ENCODE assay signal across 8 cellular contexts in the genomic region with DNA sequence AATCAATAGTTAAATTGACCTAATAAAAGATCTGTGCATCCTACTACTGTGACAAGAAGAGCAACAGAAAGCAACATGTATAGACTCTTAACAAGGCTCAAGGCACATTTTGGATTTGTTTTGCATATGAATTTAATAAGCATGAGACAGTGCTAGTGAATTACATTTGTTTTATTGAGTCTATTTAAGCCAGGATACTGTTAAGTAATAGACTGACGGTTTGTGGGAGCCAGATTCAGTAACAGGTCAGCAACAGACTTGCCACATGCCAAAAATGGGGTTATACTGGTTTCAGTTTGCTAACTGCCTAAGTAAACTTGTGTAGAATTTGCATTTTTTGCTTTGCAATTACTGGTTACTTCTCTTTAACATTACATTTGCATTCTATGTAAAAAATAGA. TPM values are rescaled to one million over a fixed set of nuclear protein-coding genes. Genes with fewer than 3 reads are reported as not detected.
DNase-seq lines count a peak whose midpoint lies in the region; ATAC-seq, FAIRE-seq and TF ChIP-seq lines count a peak whose summit lies in the region.

No MANE protein-coding gene starts in this region.

- TF ChIP-seq CTCF in right atrium auricular region (IDR thresholded peaks at IDR 0.05) = no peak

- CTCF ChIA-PET in activated CD4-positive, alpha-beta T cell treated with anti-CD3 and anti-CD28 coated beads, Interleukin-2, amount 10 ng/mL, durations not matched to agents 7 days and 5 days (lab: Charles Lee) = no interaction called here

- WGBS in GM23248 (ENCODE audit: low coverage in 1 of 2, low lambda C conversion rate in 2 of 2, missing lambda C conversion rate in 2 of 2), 2 experiments = 28 to 34% methylated on average over 1 of the region's 1 CpG

- peaks cover 4% of the 10 kb centered on the region for H3K9me3 Mint-ChIP-seq in activated CD4-positive, alpha-beta T cell treated with anti-CD3 and anti-CD28 coated beads, Interleukin-2, amount 10 ng/mL, durations not matched to agents 7 days and 5 days

- peaks cover 97% of the 10 kb centered on the region for H3K79me2 ChIP-seq in GM23248 (ENCODE audit: insufficient read depth)

- H3K4me1 ChIP-seq in GM23248 (ENCODE audit: insufficient read depth) (peaks cover 58% of the 10 kb centered on the region), right atrium auricular region (peaks cover 0 to 73% of the 10 kb centered on the region in 2 donors)

- no peaks in the 10 kb centered on the region for H3K27me3 ChIP-seq in GM23248 (replicated peaks; ENCODE audit: insufficient read depth)
- no peaks in the 10 kb centered on the region for H3K27me3 ChIP-seq in right atrium auricular region

- in situ Hi-C loops in GM23248 (cut with MboI) = no loop called here

- FAIRE-seq in RCC 7860 (lab: Jason Lieb, UNC) = no peak

- H3K36me3 Mint-ChIP-seq in activated CD4-positive, alpha-beta T cell treated with anti-CD3 and anti-CD28 coated beads, Interleukin-2, amount 10 ng/mL, durations not matched to agents 7 days and 5 days (ENCODE audit: low read depth) = peaks cover 62% of the 10 kb centered on the region

- peaks cover 4% of the 10 kb centered on the region; the same call in 1 of the 2 replicates for H4K20me1 ChIP-seq in GM23248 (ENCODE audit: insufficient read depth)

- no peaks in the 10 kb centered on the region for H3K9me3 ChIP-seq in GM23248 (ENCODE audit: low read depth)
- H3K9me3 ChIP-seq in right atrium auricular region = no peaks in the 10 kb centered on the region

- no peak overlapping the region for H3K9ac ChIP-seq in GM23248

- peak; percentile 66 for ATAC-seq in GM18498 (IDR thresholded peaks at IDR 0.05; ENCODE audit: unreplicated experiment)

- H3K4me1 Mint-ChIP-seq in activated CD4-positive, alpha-beta T cell treated with anti-CD3 and anti-CD28 coated beads, Interleukin-2, amount 10 ng/mL, durations not matched to agents 7 days and 5 days = peaks cover 72% of the 10 kb centered on the region

- H3K4me3 Mint-ChIP-seq in activated CD4-positive, alpha-beta T cell treated with anti-CD3 and anti-CD28 coated beads, Interleukin-2, amount 10 ng/mL, durations not matched to agents 7 days and 5 days = no peak overlapping the region

- 0 out of 2 replicates have a peak overlapping the region, but pooled peaks have one; percentile 2 for H3K27ac ChIP-seq in GM23248
- H3K27ac ChIP-seq in right atrium auricular region = peak overlapping the region; percentile 64 to 76

- H3F3A ChIP-seq in GM23248 (ENCODE audit: insufficient read depth) = peaks cover 46% of the 10 kb centered on the region

- H3K9me2 ChIP-seq in GM23248 (ENCODE audit: insufficient read depth) = no peaks in the 10 kb centered on the region

- H3K36me3 ChIP-seq in GM23248 (ENCODE audit: low read depth) (no peaks in the 10 kb centered on the region), right atrium auricular region (no peaks in the 10 kb centered on the region)

- H3K27ac Mint-ChIP-seq in activated CD4-positive, alpha-beta T cell treated with anti-CD3 and anti-CD28 coated beads, Interleukin-2, amount 10 ng/mL, durations not matched to agents 7 days and 5 days = no peak overlapping the region

- H3K27me3 Mint-ChIP-seq in activated CD4-positive, alpha-beta T cell treated with anti-CD3 and anti-CD28 coated beads, Interleukin-2, amount 10 ng/mL, durations not matched to agents 7 days and 5 days = no peaks in the 10 kb centered on the region

- POLR2A ChIA-PET in activated CD4-positive, alpha-beta T cell treated with anti-CD3 and anti-CD28 coated beads, Interleukin-2, amount 10 ng/mL, durations not matched to agents 7 days and 5 days (lab: Charles Lee) = no interaction called here

- no peak overlapping the region for H3K4me3 ChIP-seq in GM23248
- H3K4me3 ChIP-seq in right atrium auricular region = no peak overlapping the region

- peak; percentile 46 for DNase-seq in GM23248
- DNase-seq in NOMO-1 treated with dmso at 0.1 percent for 144 hours (lab: John Stamatoyannopoulos, UW; ENCODE audit: unreplicated experiment) = peak; percentile 74
- DNase-seq in right atrium auricular region (ENCODE audit: low spot score) = no peak
- no peak for DNase-seq in pons (ENCODE audit: low spot score)
- no peak for DNase-seq in RCC 7860 (ENCODE audit: low spot score)
- no peak for DNase-seq in activated CD4-positive, alpha-beta T cell treated with anti-CD3 and anti-CD28 coated beads, Interleukin-2, amount 10 ng/mL, durations not matched to agents 7 days and 5 days
- DNase-seq in NCI-H524 treated with DMSO at 0.1 percent for 48 hours (lab: John Stamatoyannopoulos, UW) = no peak

- peak overlapping the region; percentile 51 for H3K4me2 ChIP-seq in GM23248 (ENCODE audit: unreplicated experiment)

- no peak overlapping the region for H2AFZ ChIP-seq in GM23248

RNA-seq across cellular contexts. Expression of gene MBNL1, which starts 54.0 kb away (rescaled TPM):
- 251 and 262 TPM in 2 replicates for total RNA-seq in GM23248 (2014; rRNA removed; shearing (Covaris generic))
- polyA plus RNA-seq in GM23248 (2016; fragmentation: Nextera tagmentation; extraction: Ambion mirVana) = 81.7 and 89.5 TPM in 2 replicates
- total RNA-seq in right atrium auricular region = 100 to 1,000 TPM; 199 to 327 TPM
- 100 to 1,000 TPM; 437 to 559 TPM for total RNA-seq in activated CD4-positive, alpha-beta T cell treated with anti-CD3 and anti-CD28 coated beads, Interleukin-2, amount 10 ng/mL, durations not matched to agents 7 days and 5 days

Comparison
In these comparisons a context has a peak if more than half of its experiments do, and no peak if none do; other contexts are left out.
1. DNase-seq: peak in GM23248 (single experiment) and NOMO-1 treated with dmso at 0.1 percent for 144 hours (single experiment); none in right atrium auricular region (single experiment), pons (single experiment), RCC 7860 (single experiment), activated CD4-positive, alpha-beta T cell treated with anti-CD3 and anti-CD28 coated beads, Interleukin-2, amount 10 ng/mL, durations not matched to agents 7 days and 5 days (single experiment) and NCI-H524 treated with DMSO at 0.1 percent for 48 hours (single experiment).